ENCODE assay signal across 8 cellular contexts in genomic region chr1:112707217-112708001, GRCh38. TPM values are rescaled to one million over a fixed set of nuclear protein-coding genes. Genes with fewer than 3 reads are reported as not detected.
A peak's percentile ranks its signal among the peaks of the same experiment; 100 is the strongest.
DNase-seq lines count a peak whose midpoint lies in the region; ATAC-seq lines count a peak whose summit lies in the region.

No MANE protein-coding gene starts in this region.

- no peak overlapping the region for H3K27ac ChIP-seq in effector memory CD4-positive, alpha-beta T cell (ENCODE audit: insufficient read depth, low read length, poor library complexity, severe bottlenecking)

- no peaks in the 10 kb centered on the region for H3K27me3 ChIP-seq in effector memory CD4-positive, alpha-beta T cell (replicated peaks; ENCODE audit: control insufficient read depth, insufficient read depth, low read length, poor library complexity, severe bottlenecking)

- H3K4me1 ChIP-seq in effector memory CD4-positive, alpha-beta T cell (ENCODE audit: control insufficient read depth, insufficient read depth, low read length, poor library complexity, severe bottlenecking), result peaks cover 27% of the 10 kb centered on the region

- peak overlapping the region; percentile 56 for H3K4me3 ChIP-seq in effector memory CD4-positive, alpha-beta T cell (ENCODE audit: insufficient read depth, low read depth, low read length, poor library complexity, severe bottlenecking)

- ATAC-seq in GM19395 (IDR thresholded peaks at IDR 0.05; ENCODE audit: unreplicated experiment), result peak; percentile 62
- ATAC-seq in HG03460 (IDR thresholded peaks at IDR 0.05; ENCODE audit: unreplicated experiment), result peak; percentile 52

- no peaks in the 10 kb centered on the region for H3K9me3 ChIP-seq in effector memory CD4-positive, alpha-beta T cell (ENCODE audit: control insufficient read depth, low read length)

- H3K36me3 ChIP-seq in effector memory CD4-positive, alpha-beta T cell (ENCODE audit: control insufficient read depth, insufficient read depth, low read length), result no peaks in the 10 kb centered on the region

- DNase-seq in CMK (ENCODE audit: low read depth) (peak; percentile 76), NCI-H774 (lab: John Stamatoyannopoulos, UW) (peak; percentile 80), lung microvascular endothelial cell (ENCODE audit: low read depth in 2 of 2) (peak; percentile 91 to 92)
- DNase-seq in activated CD8-positive, alpha-beta memory T cell treated with anti-CD3 and anti-CD28 coated beads for 1 hour (ENCODE audit: extremely low read depth in 1 of 2, low read depth in 1 of 2), result peak; percentile 18 to 44
- peak; percentile 24 to 53 (median 26) for DNase-seq in effector memory CD4-positive, alpha-beta T cell
- DNase-seq in stimulated activated CD4-positive, alpha-beta T cell treated with anti-CD3 and anti-CD28 coated beads, TNF-alpha, amount 100 ng/mL, for 48 hours (ENCODE audit: low read depth in 3 of 3), result peak in 2 of 3 donors; percentile 52 to 68

RNA-seq across cellular contexts. Expression of gene RHOC, which starts 0.5 kb away (rescaled TPM):
- total RNA-seq in lung microvascular endothelial cell, result 538 and 654 TPM in 2 replicates

RNA-seq across cellular contexts. Expression of gene PPM1J, which starts 7.7 kb away (rescaled TPM):
- 0.65 and 0.79 TPM in 2 replicates for total RNA-seq in lung microvascular endothelial cell

RNA-seq across cellular contexts. Expression of gene MOV10, which starts 33.0 kb away (rescaled TPM):
- 35.5 and 39.5 TPM in 2 replicates for total RNA-seq in lung microvascular endothelial cell

Comparison
In these comparisons a context has a peak if more than half of its experiments do, and no peak if none do; other contexts are left out.
1. DNase-seq: peak in every context shown above with its lines; median percentile 92 in lung microvascular endothelial cell; 80 in NCI-H774; 76 in CMK; 60 in stimulated activated CD4-positive, alpha-beta T cell treated with anti-CD3 and anti-CD28 coated beads, TNF-alpha, amount 100 ng/mL, for 48 hours; 31 in activated CD8-positive, alpha-beta memory T cell treated with anti-CD3 and anti-CD28 coated beads for 1 hour; 26 in effector memory CD4-positive, alpha-beta T cell.